ENCODE assay signal across 27 cellular contexts in the genomic region with DNA sequence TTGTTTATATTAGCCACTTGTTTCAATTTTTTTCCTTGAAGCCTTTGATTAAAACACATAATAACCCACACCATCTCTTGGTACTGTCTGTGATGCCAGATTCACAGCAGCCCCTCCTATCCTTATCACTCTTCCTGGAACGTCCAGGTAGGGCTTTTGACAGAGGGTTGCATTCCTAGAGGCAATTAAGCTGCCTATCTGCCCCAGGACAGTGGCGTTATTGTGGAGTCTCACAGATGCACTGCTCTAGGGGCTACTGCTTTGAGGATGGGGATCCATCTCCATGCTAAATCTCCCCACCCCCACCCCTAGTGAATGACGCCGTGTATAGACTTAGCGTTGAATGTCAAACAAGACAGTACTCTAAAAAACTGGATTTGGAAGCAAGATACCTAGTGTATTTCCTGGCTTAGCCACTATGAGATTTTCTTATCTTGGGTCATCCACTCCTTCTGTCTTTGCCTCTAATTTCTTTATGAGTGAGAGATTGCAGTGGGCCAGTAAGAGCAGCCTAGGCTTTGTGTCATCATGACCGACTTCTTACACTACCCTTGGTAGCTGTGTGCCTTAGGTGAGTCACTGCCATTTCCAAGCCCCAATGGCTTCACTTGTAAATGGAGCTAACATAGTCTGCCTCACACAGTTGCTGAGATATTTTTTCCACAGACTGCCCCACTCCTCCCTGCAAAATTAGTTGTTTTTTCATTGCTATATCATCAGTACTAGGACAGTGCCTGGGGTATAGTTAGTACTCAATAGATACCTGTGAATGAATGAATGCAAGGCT.
A peak's percentile ranks its signal among the peaks of the same experiment; 100 is the strongest.
DNase-seq lines count a peak whose midpoint lies in the region; TF ChIP-seq lines count a peak whose summit lies in the region.
"Had no signal": no experiment of that assay in that cellular context is flagged by ENCODE, and none has a peak within 500 bp of the region (broad histone marks: within the 10 kb centered on the region; RNA-seq: fewer than 3 reads in every experiment).

No MANE protein-coding gene starts in this region.

- no peak overlapping the region for H3K4me3 ChIP-seq in fibroblast of mammary gland (ENCODE audit: control insufficient read depth, low read depth, low read length)
- H3K4me3 ChIP-seq: pancreas had no signal

- TF ChIP-seq CTCF in fibroblast of mammary gland (conservative IDR thresholded peaks at IDR 0.05; ENCODE audit: control insufficient read depth, insufficient read depth, low read depth, low read length), result no peak

- peak; percentile 10 for DNase-seq in NK-92 treated with Interleukin-12 subunit alpha and Interleukin-12 subunit beta, amount 100 ng/mL, for 24 hours (lab: John Stamatoyannopoulos, UW)
- DNase-seq in NK-92 (lab: John Stamatoyannopoulos, UW; ENCODE audit: unreplicated experiment) (no peak), fibroblast of mammary gland (ENCODE audit: low read depth) (peak; percentile 16), GM19240 (ENCODE audit: insufficient read length, low spot score) (no peak), H4 (ENCODE audit: low spot score) (no peak), T-helper 9 cell (no peak)
- DNase-seq in stimulated activated CD4-positive, alpha-beta T cell treated with anti-CD3 and anti-CD28 coated beads, Interleukin-4, amount 100 ng/mL, for 24 hours, result peak; percentile 7
- DNase-seq in stimulated activated CD4-positive, alpha-beta T cell treated with anti-CD3 and anti-CD28 coated beads, Interleukin-2, amount 100 ng/mL, for 48 hours, result no peak
- DNase-seq: 8988T; activated CD4-positive, alpha-beta T cell treated with anti-CD3 and anti-CD28 coated beads, Interleukin-2, amount 50 U/mL, for 48 hours; activated gamma-delta T cell treated with Interleukin-2 at 50 U/mL for 16 hours; amniotic stem cell; DMS79; effector CD4-positive, alpha-beta T cell; erythroblast; foreskin melanocyte; HCEC 1CT; left cardiac atrium; mammary epithelial cell; MV-4-11; NCI-H1436 treated with DMSO at 0.1 percent for 48 hours; NCI-H2107; NCI-H748 treated with DMSO at 0.1 percent for 48 hours; pancreas; small intestine; stimulated activated naive B cell treated with anti-CD40 and anti-IgM and Interleukin-4, amounts not matched to agents 10 μg/mL and 1 μg/mL and 100 μg/mL, for 72 hours; T-helper 17 cell had no signal

Comparison
In these comparisons a context has a peak if more than half of its experiments do, and no peak if none do; other contexts are left out.
1. DNase-seq: peak in NK-92 treated with Interleukin-12 subunit alpha and Interleukin-12 subunit beta, amount 100 ng/mL, for 24 hours (single experiment), stimulated activated CD4-positive, alpha-beta T cell treated with anti-CD3 and anti-CD28 coated beads, Interleukin-4, amount 100 ng/mL, for 24 hours (single experiment) and fibroblast of mammary gland (single experiment); none in NK-92 (single experiment), stimulated activated CD4-positive, alpha-beta T cell treated with anti-CD3 and anti-CD28 coated beads, Interleukin-2, amount 100 ng/mL, for 48 hours (0 of 2), GM19240 (single experiment), H4 (single experiment) and T-helper 9 cell (single experiment).